ENCODE assay signal across 8 cellular contexts in the genomic region with DNA sequence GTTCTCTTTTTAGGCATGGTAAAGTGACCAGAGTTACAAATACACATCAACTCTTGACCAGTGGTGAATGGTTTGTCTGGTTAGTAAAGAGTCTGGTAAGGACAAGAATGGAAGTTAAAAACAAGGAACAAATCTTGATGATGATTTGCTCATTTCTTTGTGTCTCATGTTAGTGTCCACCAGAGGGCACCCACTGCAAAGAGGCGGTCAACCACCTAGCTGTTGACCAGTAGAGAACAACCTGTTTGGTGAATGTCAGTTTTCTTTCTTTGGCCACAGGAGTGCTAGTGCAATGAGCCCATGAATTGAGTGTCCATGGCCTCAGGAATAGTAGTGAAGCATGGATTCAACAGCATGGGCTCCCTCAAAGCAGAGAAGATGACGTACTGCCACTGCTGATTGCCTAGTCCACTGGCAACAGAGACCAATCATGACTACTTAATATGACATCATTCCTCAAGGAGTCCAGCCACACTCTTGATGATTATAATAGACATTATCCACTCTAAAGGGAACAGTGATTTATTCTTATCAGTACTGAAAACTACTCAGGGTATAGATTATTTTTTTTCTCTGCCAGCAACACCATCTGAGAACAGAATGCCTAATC. TPM values are rescaled to one million over a fixed set of nuclear protein-coding genes. Genes with fewer than 3 reads are reported as not detected.
DNase-seq lines count a peak whose midpoint lies in the region; ATAC-seq and TF ChIP-seq lines count a peak whose summit lies in the region.

No MANE protein-coding gene starts in this region.

- no peaks in the 10 kb centered on the region for H3K4me1 Mint-ChIP-seq in activated CD4-positive, alpha-beta T cell treated with anti-CD3 and anti-CD28 coated beads, Interleukin-2, amount 10 ng/mL, durations not matched to agents 24 days and 14 days

- DNase-seq in activated CD4-positive, alpha-beta T cell treated with anti-CD3 and anti-CD28 coated beads, Interleukin-2, amount 50 U/mL, for 48 hours = peak; percentile 1 to 5
- DNase-seq in activated CD4-positive, alpha-beta T cell treated with anti-CD3 and anti-CD28 coated beads, Interleukin-2, amount 10 ng/mL, durations not matched to agents 24 days and 14 days = no peak
- DNase-seq in SJCRH30 (peak; percentile 35 to 62), left ventricle myocardium inferior (no peak), stromal cell of bone marrow (ENCODE audit: low read depth) (peak; percentile 30), activated T-cell treated with anti-CD3 and anti-CD28 coated beads for 4 hours (no peak), NCI-H128 (lab: John Stamatoyannopoulos, UW; ENCODE audit: unreplicated experiment) (no peak)

- H3K4me3 Mint-ChIP-seq in activated CD4-positive, alpha-beta T cell treated with anti-CD3 and anti-CD28 coated beads, Interleukin-2, amount 10 ng/mL, durations not matched to agents 24 days and 14 days = no peak overlapping the region

- TF ChIP-seq CTCF in left ventricle myocardium inferior (IDR thresholded peaks at IDR 0.05; ENCODE audit: borderline replicate concordance) = peak; percentile 65

- H3K36me3 Mint-ChIP-seq in activated CD4-positive, alpha-beta T cell treated with anti-CD3 and anti-CD28 coated beads, Interleukin-2, amount 10 ng/mL, durations not matched to agents 24 days and 14 days (ENCODE audit: low read depth) = no peaks in the 10 kb centered on the region

- H3K27me3 ChIP-seq in SJCRH30 = no peaks in the 10 kb centered on the region
- no peaks in the 10 kb centered on the region for H3K27me3 ChIP-seq in left ventricle myocardium inferior (ENCODE audit: low read depth)

- peak; percentile 42 for ATAC-seq in HG03060 (IDR thresholded peaks at IDR 0.05; ENCODE audit: low read depth, unreplicated experiment)

- no peaks in the 10 kb centered on the region for H3K36me3 ChIP-seq in SJCRH30
- H3K36me3 ChIP-seq in left ventricle myocardium inferior = no peaks in the 10 kb centered on the region

- H3K9me3 Mint-ChIP-seq in activated CD4-positive, alpha-beta T cell treated with anti-CD3 and anti-CD28 coated beads, Interleukin-2, amount 10 ng/mL, durations not matched to agents 24 days and 14 days = no peaks in the 10 kb centered on the region

- H3K27me3 Mint-ChIP-seq in activated CD4-positive, alpha-beta T cell treated with anti-CD3 and anti-CD28 coated beads, Interleukin-2, amount 10 ng/mL, durations not matched to agents 24 days and 14 days = no peaks in the 10 kb centered on the region

- H3K27ac Mint-ChIP-seq in activated CD4-positive, alpha-beta T cell treated with anti-CD3 and anti-CD28 coated beads, Interleukin-2, amount 10 ng/mL, durations not matched to agents 24 days and 14 days = no peak overlapping the region

- H3K27ac ChIP-seq in SJCRH30 (no peak overlapping the region), left ventricle myocardium inferior (replicated peaks) (no peak overlapping the region)

- H3K9me3 ChIP-seq in SJCRH30 (replicated peaks) (no peaks in the 10 kb centered on the region), left ventricle myocardium inferior (replicated peaks) (no peaks in the 10 kb centered on the region)

- H3K4me1 ChIP-seq in SJCRH30 = no peaks in the 10 kb centered on the region
- no peaks in the 10 kb centered on the region for H3K4me1 ChIP-seq in left ventricle myocardium inferior

- intact Hi-C loops in activated CD4-positive, alpha-beta T cell treated with anti-CD3 and anti-CD28 coated beads, Interleukin-2, amount 10 ng/mL, durations not matched to agents 24 days and 14 days (cut with micrococcal nuclease) = no loop called here
- intact Hi-C loops in left ventricle myocardium inferior (cut with micrococcal nuclease) = no loop called here

- H3K4me3 ChIP-seq in SJCRH30 (no peak overlapping the region), left ventricle myocardium inferior (no peak overlapping the region)

RNA-seq across cellular contexts. Expression of a gene that starts 10.7 kb away (rescaled TPM):
- total RNA-seq in activated CD4-positive, alpha-beta T cell treated with anti-CD3 and anti-CD28 coated beads, Interleukin-2, amount 10 ng/mL, durations not matched to agents 24 days and 14 days = not detected in 2 replicates
- 0.73 and 1.1 TPM in 2 replicates for total RNA-seq in SJCRH30 (2014; rRNA removed; shearing (Covaris generic))
- not detected for total RNA-seq in left ventricle myocardium inferior

Comparison
In these comparisons a context has a peak if more than half of its experiments do, and no peak if none do; other contexts are left out.
1. DNase-seq: peak in activated CD4-positive, alpha-beta T cell treated with anti-CD3 and anti-CD28 coated beads, Interleukin-2, amount 50 U/mL, for 48 hours (2 of 2), SJCRH30 (2 of 2) and stromal cell of bone marrow (single experiment); none in activated CD4-positive, alpha-beta T cell treated with anti-CD3 and anti-CD28 coated beads, Interleukin-2, amount 10 ng/mL, durations not matched to agents 24 days and 14 days (single experiment), left ventricle myocardium inferior (single experiment), activated T-cell treated with anti-CD3 and anti-CD28 coated beads for 4 hours (single experiment) and NCI-H128 (single experiment).